35 cellular contexts compared by ENCODE assay signal in genomic region chr4:36511785-36512184, GRCh38.
DNase-seq lines count a peak whose midpoint lies in the region; ATAC-seq, FAIRE-seq and TF ChIP-seq lines count a peak whose summit lies in the region.
"Had no signal": no experiment of that assay in that cellular context is flagged by ENCODE, and none has a peak within 500 bp of the region (broad histone marks: within the 10 kb centered on the region; RNA-seq: fewer than 3 reads in every experiment).

No MANE protein-coding gene starts in this region.

- H3K4me2 ChIP-seq in HepG2 (ENCODE audit: low read depth, low read length) (no peak overlapping the region), IMR-90 (ENCODE audit: low read depth, low read length) (no peak overlapping the region), K562 (ENCODE audit: insufficient read depth, low read length) (no peak overlapping the region)
- H3K4me2 ChIP-seq: A549; BLaER1; BLaER1 treated with 17β-estradiol and CSF1 and Interleukin-3, amounts not matched to agents 10 nM and 100 nM had no signal

- H3K36me3 Mint-ChIP-seq in T-cell, result no peaks in the 10 kb centered on the region
- H3K36me3 Mint-ChIP-seq: CD14-positive monocyte; CD4-positive, alpha-beta memory T cell; CD4-positive, CD25-positive, alpha-beta regulatory T cell; CD8-positive, alpha-beta memory T cell; CD8-positive, alpha-beta T cell had no signal

- H3K9me1 ChIP-seq in IMR-90 (ENCODE audit: insufficient read depth, low read length), result no peaks in the 10 kb centered on the region
- H3K9me1 ChIP-seq in K562 (ENCODE audit: control insufficient read depth, insufficient read depth, low read length), result no peaks in the 10 kb centered on the region

- intact Hi-C loops in HepG2 (cut with micrococcal nuclease; ENCODE audit: unreplicated experiment) (no loop called here), right lobe of liver (cut with DNase I) (no loop called here), IMR-90 (cut with micrococcal nuclease) (no loop called here), K562 (cut with micrococcal nuclease) (no loop called here)

- ATAC-seq in HepG2, result no peak
- no peak for ATAC-seq in right lobe of liver
- no peak for ATAC-seq in IMR-90 (ENCODE audit: low read depth)
- ATAC-seq in K562, result no peak
- ATAC-seq in T-cell (replicated peaks in 1 of 4), result no peak
- no peak for ATAC-seq in GM18873 (IDR thresholded peaks at IDR 0.05; ENCODE audit: low FRiP score, unreplicated experiment)
- ATAC-seq: A549; CD8-positive, alpha-beta T cell had no signal

- H3K4me1 Mint-ChIP-seq in T-cell, result no peaks in the 10 kb centered on the region
- H3K4me1 Mint-ChIP-seq: B cell; CD14-positive monocyte; CD4-positive, alpha-beta memory T cell; CD4-positive, CD25-positive, alpha-beta regulatory T cell; CD8-positive, alpha-beta memory T cell had no signal

- H3K4me3 Mint-ChIP-seq in T-cell, result no peak overlapping the region
- H3K4me3 Mint-ChIP-seq: B cell; CD14-positive monocyte; CD4-positive, alpha-beta memory T cell; CD4-positive, alpha-beta T cell; CD4-positive, CD25-positive, alpha-beta regulatory T cell; CD8-positive, alpha-beta memory T cell; CD8-positive, alpha-beta T cell had no signal

- H2BK15ac ChIP-seq in IMR-90 (ENCODE audit: low read depth, low read length), result no peak overlapping the region

- H3K79me2 ChIP-seq in HepG2 (ENCODE audit: insufficient read depth, low read length), result no peaks in the 10 kb centered on the region
- H3K79me2 ChIP-seq in K562 (ENCODE audit: control insufficient read depth, insufficient read depth, low read length), result no peaks in the 10 kb centered on the region

- TF ChIP-seq CTCF in HepG2 (CRISPR knock-in tag; IDR thresholded peaks at IDR 0.05) (no peak), right lobe of liver (IDR thresholded peaks at IDR 0.05) (no peak), IMR-90 (conservative IDR thresholded peaks at IDR 0.05; ENCODE audit: low read depth, low read length) (no peak), K562 (IDR thresholded peaks at IDR 0.05 in 2 of 3, conservative IDR thresholded peaks at IDR 0.05 in 1 of 3; ENCODE audit: insufficient read depth in 2 of 3, low read depth in 1 of 3, low read length in 3 of 3) (no peak)

- H4K20me1 ChIP-seq in HepG2 (ENCODE audit: insufficient read depth, low read length) (no peaks in the 10 kb centered on the region), IMR-90 (ENCODE audit: insufficient read depth, low read length) (no peaks in the 10 kb centered on the region), K562 (replicated peaks; ENCODE audit: control insufficient read depth, insufficient read depth, low read length) (no peaks in the 10 kb centered on the region)
- H4K20me1 ChIP-seq: BLaER1; BLaER1 treated with 17β-estradiol and CSF1 and Interleukin-3, amounts not matched to agents 10 nM and 100 nM had no signal

- H3K79me1 ChIP-seq in IMR-90 (ENCODE audit: low read depth in 1 of 2, low read length in 2 of 2), result no peaks in the 10 kb centered on the region

- H3K9ac ChIP-seq in HepG2 (ENCODE audit: insufficient read depth, low read depth, low read length), result no peak overlapping the region
- no peak overlapping the region for H3K9ac ChIP-seq in IMR-90 (ENCODE audit: low read depth, low read length)
- no peak overlapping the region for H3K9ac ChIP-seq in K562 (ENCODE audit: insufficient read depth in 1 of 2, low read depth in 2 of 2, low read length in 2 of 2)
- H3K9ac ChIP-seq: BLaER1; BLaER1 treated with 17β-estradiol and CSF1 and Interleukin-3, amounts not matched to agents 10 nM and 100 nM had no signal

- H3K56ac ChIP-seq in IMR-90 (ENCODE audit: extremely low read depth, insufficient read depth, low read length), result no peak overlapping the region

- H3K14ac ChIP-seq in IMR-90 (replicated peaks; ENCODE audit: low read depth, low read length), result no peak overlapping the region

- no peak overlapping the region for H4K91ac ChIP-seq in IMR-90 (ENCODE audit: insufficient read depth, low read depth, low read length)

- H4K8ac ChIP-seq in IMR-90 (ENCODE audit: low read depth in 2 of 2, low read length in 2 of 2), result no peak overlapping the region

- no peaks in the 10 kb centered on the region for H3K36me3 ChIP-seq in HepG2 (replicated peaks in 1 of 2; ENCODE audit: control insufficient read depth in 1 of 2, insufficient read depth in 2 of 2, low read length in 2 of 2)
- no peaks in the 10 kb centered on the region for H3K36me3 ChIP-seq in right lobe of liver
- no peaks in the 10 kb centered on the region for H3K36me3 ChIP-seq in IMR-90 (ENCODE audit: control insufficient read depth, insufficient read depth, low read length)
- no peaks in the 10 kb centered on the region for H3K36me3 ChIP-seq in K562 (ENCODE audit: control insufficient read depth, insufficient read depth, low read length)
- H3K36me3 ChIP-seq: BE2C; BLaER1; BLaER1 treated with 17β-estradiol and CSF1 and Interleukin-3, amounts not matched to agents 10 nM and 100 nM had no signal

- peaks cover 0 to 3% (median 0%) of the 10 kb centered on the region in 3 donors for H3K9me3 Mint-ChIP-seq in T-cell
- H3K9me3 Mint-ChIP-seq: CD14-positive monocyte; CD4-positive, alpha-beta T cell; CD8-positive, alpha-beta T cell had no signal

- dilution Hi-C loops in IMR-90 (cut with HindIII; ENCODE audit: low sequenced_read_pairs, unreplicated experiment), result no loop called here

- no peak overlapping the region for H4K5ac ChIP-seq in IMR-90 (ENCODE audit: low read depth, low read length)

- H3K27ac Mint-ChIP-seq in T-cell, result no peak overlapping the region
- H3K27ac Mint-ChIP-seq: B cell; CD14-positive monocyte; CD4-positive, alpha-beta memory T cell; CD4-positive, alpha-beta T cell; CD4-positive, CD25-positive, alpha-beta regulatory T cell; CD8-positive, alpha-beta memory T cell; CD8-positive, alpha-beta T cell had no signal

- in situ Hi-C loops in HepG2 (cut with HindIII; ENCODE audit: extremely low pct_ligation_motif_present, low pct_unique_long_range_greater_than_20kb), result no loop called here
- in situ Hi-C loops in IMR-90 (cut with MboI; ENCODE audit: low sequenced_read_pairs), result no loop called here
- in situ Hi-C loops in K562 (cut with MboI), result no loop called here

- H3K27ac ChIP-seq in HepG2 (ENCODE audit: extremely low read length, insufficient read depth, low read length) (no peak overlapping the region), right lobe of liver (no peak overlapping the region), IMR-90 (ENCODE audit: insufficient read depth, low read length) (no peak overlapping the region), K562 (ENCODE audit: extremely low read depth, low read depth, low read length) (no peak overlapping the region)
- H3K27ac ChIP-seq: 22Rv1; A549; BLaER1; BLaER1 treated with 17β-estradiol and CSF1 and Interleukin-3, amounts not matched to agents 10 nM and 100 nM; C4-2B had no signal

- POLR2A ChIA-PET in HepG2 (lab: Yijun Ruan, JAX), result no interaction called here
- POLR2A ChIA-PET in IMR-90 (lab: Charles Lee; ENCODE audit: unreplicated experiment), result no interaction called here
- POLR2A ChIA-PET in K562 (lab: Yijun Ruan, JAX), result no interaction called here
- POLR2A ChIA-PET in T-cell (lab: Charles Lee), result no interaction called here

- no peak for TF ChIP-seq EP300 in HepG2 (IDR thresholded peaks at IDR 0.05; ENCODE audit: low read depth in 2 of 2, low read length in 2 of 2)
- no peak for TF ChIP-seq EP300 in HepG2 (CRISPR knock-in tag; IDR thresholded peaks at IDR 0.05; ENCODE audit: borderline replicate concordance)
- no peak for TF ChIP-seq EP300 in K562 (IDR thresholded peaks at IDR 0.05; ENCODE audit: low read length)

- BruUV-seq in HepG2 (replicated peaks; lab: Mats Ljungman, UMichigan) (no TSS peak), IMR-90 (replicated peaks; lab: Mats Ljungman, UMichigan) (no TSS peak), K562 (replicated peaks; lab: Mats Ljungman, UMichigan) (no TSS peak)

- WGBS in HepG2 (ENCODE audit: low lambda C conversion rate), result 2% methylated on average over 1 of the region's 1 CpG
- WGBS in right lobe of liver (ENCODE audit: insufficient coverage, low coverage, low lambda C conversion rate, missing lambda C conversion rate), result 73% methylated on average over 1 of the region's 1 CpG
- WGBS in IMR-90 (ENCODE audit: extremely low coverage in 2 of 2, insufficient read length in 1 of 2), 2 experiments, result no CpG with 5 or more reads among the region's 1 CpG
- 8% methylated on average over 1 of the region's 1 CpG for WGBS in K562 (ENCODE audit: insufficient coverage, low coverage, missing lambda C conversion rate)

- no peak overlapping the region for H2AK9ac ChIP-seq in IMR-90 (replicated peaks; ENCODE audit: low read depth, low read length, poor library complexity)

- H3K18ac ChIP-seq in IMR-90 (ENCODE audit: low read depth, low read length), result no peak overlapping the region

- CTCF ChIA-PET in HepG2 (lab: Yijun Ruan, JAX; ENCODE audit: low intra/inter-chr PET ratio, low total read pairs) (no interaction called here), IMR-90 (lab: Yijun Ruan, JAX) (no interaction called here), K562 (lab: Yijun Ruan, JAX; ENCODE audit: low intra/inter-chr PET ratio) (no interaction called here), T-cell (lab: Charles Lee) (no interaction called here)

- H2BK5ac ChIP-seq in IMR-90 (ENCODE audit: low read depth, low read length, poor library complexity, severe bottlenecking), result no peak overlapping the region

- TF ChIP-seq POLR2A in HepG2 (IDR thresholded peaks at IDR 0.05; ENCODE audit: insufficient read depth in 1 of 2, low read depth in 2 of 2, low read length in 2 of 2) (no peak), right lobe of liver (IDR thresholded peaks at IDR 0.05) (no peak), IMR-90 (IDR thresholded peaks at IDR 0.05; ENCODE audit: low read depth, low read length) (no peak), K562 (conservative IDR thresholded peaks at IDR 0.05) (no peak)

- peaks cover 0 to 8% of the 10 kb centered on the region in 2 donors for H3K27me3 Mint-ChIP-seq in T-cell
- H3K27me3 Mint-ChIP-seq: B cell had no signal

- no peak overlapping the region for H3K23ac ChIP-seq in IMR-90 (ENCODE audit: low read depth, low read length)

- no peak for FAIRE-seq in HepG2 (lab: Jason Lieb, UNC)
- no peak for FAIRE-seq in K562 (lab: Jason Lieb, UNC)
- FAIRE-seq: A204.1, A549, D721Med had no signal

- H3K4me3 ChIP-seq in HepG2 (replicated peaks in 1 of 3; ENCODE audit: insufficient read depth in 1 of 3, low read depth in 2 of 3, low read length in 3 of 3) (no peak overlapping the region), right lobe of liver (no peak overlapping the region), IMR-90 (ENCODE audit: insufficient read depth, low read depth, low read length) (no peak overlapping the region), K562 (no peak overlapping the region)
- H3K4me3 ChIP-seq: A549; BLaER1; BLaER1 treated with 17β-estradiol and CSF1 and Interleukin-3, amounts not matched to agents 10 nM and 100 nM had no signal

- H2AK5ac ChIP-seq in IMR-90 (ENCODE audit: low read depth, low read length), result no peak overlapping the region

- TF ChIP-seq RAD21 in HepG2 (CRISPR knock-in tag; IDR thresholded peaks at IDR 0.05) (no peak), IMR-90 (IDR thresholded peaks at IDR 0.05; ENCODE audit: low read length) (no peak), K562 (CRISPR knock-in tag; conservative IDR thresholded peaks at IDR 0.05 in 1 of 2, IDR thresholded peaks at IDR 0.05 in 1 of 2) (no peak)

- H2AFZ ChIP-seq in HepG2 (ENCODE audit: low read length) (no peak overlapping the region), IMR-90 (replicated peaks; ENCODE audit: low read length, poor library complexity) (no peak overlapping the region), K562 (ENCODE audit: low read depth, low read length) (no peak overlapping the region)

- no peak overlapping the region for H3K4ac ChIP-seq in IMR-90 (ENCODE audit: low read depth, low read length)

- no peaks in the 10 kb centered on the region for H3K4me1 ChIP-seq in HepG2 (ENCODE audit: insufficient read depth, low read length)
- H3K4me1 ChIP-seq in right lobe of liver, result no peaks in the 10 kb centered on the region
- no peaks in the 10 kb centered on the region for H3K4me1 ChIP-seq in IMR-90 (ENCODE audit: control insufficient read depth, insufficient read depth, low read length)
- no peaks in the 10 kb centered on the region for H3K4me1 ChIP-seq in K562 (replicated peaks in 1 of 2; ENCODE audit: control insufficient read depth in 2 of 2, insufficient read depth in 2 of 2, low read length in 2 of 2)
- H3K4me1 ChIP-seq: A549, BE2C, Caco-2 had no signal

- DNase-seq in HepG2 (ENCODE audit: low spot score), result no peak
- no peak for DNase-seq in right lobe of liver
- no peak for DNase-seq in IMR-90
- DNase-seq in K562 (ENCODE audit: extremely low read depth in 1 of 4, low spot score in 3 of 4), result no peak
- no peak for DNase-seq in T-cell
- DNase-seq: 8988T; ACHN; AML-193; BE2C; C1 segment of cervical spinal cord; Caco-2; Calu3; CD4-positive, alpha-beta T cell; CD4-positive, CD25-positive, alpha-beta regulatory T cell; CD8-positive, alpha-beta memory T cell; CD8-positive, alpha-beta T cell; COR-L47; DMS 273 treated with DMSO at 0.1 percent for 48 hours; DMS153; DMS53; DMS79; DMS79 treated with DMSO at 0.1 percent for 48 hours; DND-41; EL had no signal

- H3K9me3 ChIP-seq in HepG2 (ENCODE audit: low read length), result peaks cover 5% of the 10 kb centered on the region
- no peaks in the 10 kb centered on the region for H3K9me3 ChIP-seq in right lobe of liver
- peaks cover 5% of the 10 kb centered on the region for H3K9me3 ChIP-seq in IMR-90 (ENCODE audit: control insufficient read depth, insufficient read depth, low read length)
- H3K9me3 ChIP-seq in K562 (replicated peaks; ENCODE audit: control insufficient read depth, insufficient read depth, low read depth, low read length), result no peaks in the 10 kb centered on the region
- H3K9me3 ChIP-seq: A549, BE2C, Caco-2 had no signal

- H2BK120ac ChIP-seq in IMR-90 (ENCODE audit: low read depth, low read length), result no peak overlapping the region

- H3K27me3 ChIP-seq in HepG2 (ENCODE audit: control insufficient read depth in 1 of 2, insufficient read depth in 2 of 2, low read length in 2 of 2) (no peaks in the 10 kb centered on the region), right lobe of liver (no peaks in the 10 kb centered on the region), IMR-90 (ENCODE audit: control insufficient read depth, insufficient read depth, low read length) (no peaks in the 10 kb centered on the region), K562 (ENCODE audit: control insufficient read depth in 2 of 2, insufficient read depth in 2 of 2, low read length in 2 of 2) (no peaks in the 10 kb centered on the region)
- H3K27me3 ChIP-seq: BE2C, BLaER1 had no signal

- no peak overlapping the region for H2BK20ac ChIP-seq in IMR-90 (ENCODE audit: low read depth, low read length)

Comparison
In these comparisons a context has a peak if more than half of its experiments do, and no peak if none do; other contexts are left out.
1. Of the 241 proteins assayed by ChIP-seq in both HepG2 and K562: peak only in HepG2: MAFF and MNT; only in K562: MAFG; in both: MAFK; in neither: 237.